Comparison of ENCODE assay signal across 8 cellular contexts in the genomic region with DNA sequence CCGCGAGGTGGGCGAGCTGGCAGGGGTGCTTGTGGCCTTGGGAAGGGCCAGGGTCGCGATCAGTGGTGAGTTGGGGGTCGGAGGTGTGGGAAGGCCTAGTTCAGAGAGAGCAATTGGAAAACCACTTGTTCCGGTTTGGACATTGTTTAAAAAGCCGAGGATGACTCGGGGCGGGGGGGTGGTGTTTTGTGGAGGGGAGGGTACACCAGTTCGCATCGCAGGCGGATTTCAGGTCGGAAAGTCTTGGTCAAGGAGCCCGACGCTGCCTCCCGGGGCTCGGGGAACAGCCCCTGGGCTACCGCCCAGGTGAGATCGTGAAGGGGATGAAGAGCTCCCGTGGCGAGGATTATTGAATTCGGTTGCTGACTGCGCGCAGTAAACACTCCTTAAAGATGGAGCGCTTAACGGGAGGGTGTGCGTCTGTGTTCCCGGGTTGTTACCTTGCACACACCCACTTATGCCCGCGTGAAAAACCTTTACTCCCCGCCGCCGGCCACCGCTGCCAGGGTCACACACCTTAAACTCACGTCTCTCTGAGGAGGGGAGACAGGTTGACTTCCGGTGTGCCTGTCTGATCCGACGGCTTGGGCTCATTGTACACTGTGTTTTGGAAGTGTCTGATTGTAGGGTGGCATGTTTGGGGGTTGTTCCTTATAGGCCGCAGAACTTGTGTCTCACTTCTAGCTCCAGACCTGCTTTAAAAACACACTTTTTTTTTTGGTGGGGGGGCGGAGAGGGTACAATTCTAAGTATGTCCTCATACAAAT.
A peak's percentile ranks its signal among the peaks of the same experiment; 100 is the strongest.
DNase-seq lines count a peak whose midpoint lies in the region; ATAC-seq and TF ChIP-seq lines count a peak whose summit lies in the region.

No MANE protein-coding gene starts in this region.

- H3K9me3 ChIP-seq in Karpas-422 (ENCODE audit: low read length): no peaks in the 10 kb centered on the region
- no peaks in the 10 kb centered on the region for H3K9me3 ChIP-seq in parathyroid adenoma (ENCODE audit: control insufficient read depth, low read length)

- H3K4me3 ChIP-seq in Karpas-422 (ENCODE audit: low read length) (peak overlapping the region; percentile 94), parathyroid adenoma (ENCODE audit: low read depth, low read length) (peak overlapping the region; percentile 83)

- no peaks in the 10 kb centered on the region for H3K9me2 ChIP-seq in Karpas-422 (replicated peaks; ENCODE audit: insufficient read depth, low read length)

- peak overlapping the region; percentile 93 for H3K4me3 Mint-ChIP-seq in activated T-helper 17 cell treated with anti-CD3 and anti-CD28 coated beads, Interleukin-2, amount 50 U/mL, for 72 hours
- peak overlapping the region; percentile 92 for H3K4me3 Mint-ChIP-seq in glutamatergic neuron (ENCODE audit: unreplicated experiment)

- TF ChIP-seq CTCF in glutamatergic neuron (IDR thresholded peaks at IDR 0.05; ENCODE audit: partially characterized antibody, unreplicated experiment) (no peak), parathyroid adenoma (IDR thresholded peaks at IDR 0.05) (no peak)

- H3K4me1 Mint-ChIP-seq in activated T-helper 17 cell treated with anti-CD3 and anti-CD28 coated beads, Interleukin-2, amount 50 U/mL, for 72 hours: peaks cover 26% of the 10 kb centered on the region
- peaks cover 10% of the 10 kb centered on the region for H3K4me1 Mint-ChIP-seq in glutamatergic neuron (ENCODE audit: low read depth, unreplicated experiment)

- H3K36me3 ChIP-seq in Karpas-422 (ENCODE audit: insufficient read depth, low read length) (peaks cover under 1% of the 10 kb centered on the region), parathyroid adenoma (ENCODE audit: control insufficient read depth, insufficient read depth, low read length) (no peaks in the 10 kb centered on the region)

- H3K27ac ChIP-seq in Karpas-422 (ENCODE audit: low read length) (peak overlapping the region; percentile 77), parathyroid adenoma (peak overlapping the region; percentile 77)

- H3K36me3 Mint-ChIP-seq in activated T-helper 17 cell treated with anti-CD3 and anti-CD28 coated beads, Interleukin-2, amount 50 U/mL, for 72 hours (ENCODE audit: low read depth): peaks cover 25% of the 10 kb centered on the region
- H3K36me3 Mint-ChIP-seq in glutamatergic neuron (ENCODE audit: unreplicated experiment): no peaks in the 10 kb centered on the region

- H4K20me1 ChIP-seq in Karpas-422 (ENCODE audit: insufficient read depth, low read depth, low read length): no peaks in the 10 kb centered on the region

- H3K27ac Mint-ChIP-seq in activated T-helper 17 cell treated with anti-CD3 and anti-CD28 coated beads, Interleukin-2, amount 50 U/mL, for 72 hours: peak overlapping the region; percentile 96
- H3K27ac Mint-ChIP-seq in glutamatergic neuron (ENCODE audit: unreplicated experiment): peak overlapping the region; percentile 59

- peak overlapping the region; percentile 97 for H3K9ac ChIP-seq in Karpas-422 (ENCODE audit: low read length)
- peak overlapping the region; percentile 91 for H3K9ac ChIP-seq in parathyroid adenoma

- DNase-seq in DMS79 (lab: John Stamatoyannopoulos, UW): peak; percentile 0
- DNase-seq in Karpas-422: peak; percentile 71
- DNase-seq in glutamatergic neuron: no peak
- no peak for DNase-seq in NCI-H1694 treated with DMSO at 0.1 percent for 48 hours (lab: John Stamatoyannopoulos, UW)
- DNase-seq in cortex of kidney (lab: John Stamatoyannopoulos, UW): no peak

- no peaks in the 10 kb centered on the region for H3K27me3 ChIP-seq in Karpas-422 (ENCODE audit: low read length)
- no peaks in the 10 kb centered on the region for H3K27me3 ChIP-seq in parathyroid adenoma (ENCODE audit: control insufficient read depth, insufficient read depth, low read length)

- H3K4me2 ChIP-seq in Karpas-422 (ENCODE audit: low read depth, low read length, poor library complexity, severe bottlenecking) (peak overlapping the region; percentile 91), parathyroid adenoma (ENCODE audit: low read length) (peak overlapping the region; percentile 91)

- peaks cover 26% of the 10 kb centered on the region for H3K4me1 ChIP-seq in Karpas-422 (ENCODE audit: low read length)
- peaks cover 4% of the 10 kb centered on the region for H3K4me1 ChIP-seq in parathyroid adenoma

- peak; percentile 25 for ATAC-seq in activated T-helper 17 cell treated with anti-CD3 and anti-CD28 coated beads, Interleukin-2, amount 50 U/mL, for 72 hours (replicated peaks)
- ATAC-seq in HG03432 (IDR thresholded peaks at IDR 0.05; ENCODE audit: unreplicated experiment): no peak

- peaks cover 57% of the 10 kb centered on the region for H3K79me2 ChIP-seq in Karpas-422 (ENCODE audit: low read length)
- H3K79me2 ChIP-seq in parathyroid adenoma: peaks cover 18% of the 10 kb centered on the region

- H2AFZ ChIP-seq in Karpas-422 (ENCODE audit: low read length): peak overlapping the region; percentile 79; the same call in 1 of the 2 replicates
- peak overlapping the region; percentile 80 for H2AFZ ChIP-seq in parathyroid adenoma

- H3K9me3 Mint-ChIP-seq in activated T-helper 17 cell treated with anti-CD3 and anti-CD28 coated beads, Interleukin-2, amount 50 U/mL, for 72 hours: no peaks in the 10 kb centered on the region
- H3K9me3 Mint-ChIP-seq in glutamatergic neuron (ENCODE audit: unreplicated experiment): peaks cover 2% of the 10 kb centered on the region

- H3K27me3 Mint-ChIP-seq in activated T-helper 17 cell treated with anti-CD3 and anti-CD28 coated beads, Interleukin-2, amount 50 U/mL, for 72 hours: no peaks in the 10 kb centered on the region
- peaks cover 5% of the 10 kb centered on the region for H3K27me3 Mint-ChIP-seq in glutamatergic neuron (ENCODE audit: unreplicated experiment)

Comparison
In these comparisons a context has a peak if more than half of its experiments do, and no peak if none do; other contexts are left out.
1. DNase-seq: peak in DMS79 (single experiment) and Karpas-422 (single experiment); none in glutamatergic neuron (single experiment), NCI-H1694 treated with DMSO at 0.1 percent for 48 hours (single experiment) and cortex of kidney (single experiment).